In genomic region chr5:38809388-38810359, GRCh38 we compare ENCODE assay signal across 8 cellular contexts. TPM values are rescaled to one million over a fixed set of nuclear protein-coding genes. Genes with fewer than 3 reads are reported as not detected.
DNase-seq lines count a peak whose midpoint lies in the region; ATAC-seq and TF ChIP-seq lines count a peak whose summit lies in the region.

No MANE protein-coding gene starts in this region.

- H3K36me3 ChIP-seq in PC-9 (ENCODE audit: low read depth) = no peaks in the 10 kb centered on the region

- BruUV-seq in PC-9 (replicated peaks; lab: Mats Ljungman, UMichigan) = no TSS peak

- H3K27ac ChIP-seq in AG04450 (ENCODE audit: low read depth, low read length) (peak overlapping the region; percentile 55), PC-9 (no peak overlapping the region)

- no peak overlapping the region for H3K4me3 ChIP-seq in AG04450 (ENCODE audit: low read depth, low read length)
- no peak overlapping the region for H3K4me3 ChIP-seq in PC-9

- H3F3A ChIP-seq in PC-9 (ENCODE audit: insufficient read depth, low read depth) = no peaks in the 10 kb centered on the region

- H3K4me1 ChIP-seq in PC-9 (replicated peaks; ENCODE audit: insufficient read depth) = no peaks in the 10 kb centered on the region; the same call in 1 of the 2 replicates

- no peaks in the 10 kb centered on the region for H3K79me2 ChIP-seq in PC-9 (ENCODE audit: low read depth)

- H3K27me3 ChIP-seq in AG04450 (ENCODE audit: control insufficient read depth, insufficient read depth, low read length) (no peaks in the 10 kb centered on the region), PC-9 (ENCODE audit: insufficient read depth, low read depth) (no peaks in the 10 kb centered on the region)

- no peaks in the 10 kb centered on the region for H3K9me2 ChIP-seq in PC-9 (ENCODE audit: insufficient read depth)

- H3K4me2 ChIP-seq in PC-9 = no peak overlapping the region

- intact Hi-C loops in PC-9 (cut with micrococcal nuclease; ENCODE audit: unreplicated experiment) = loop anchor here (1.0 to 5.0 kb wide), 10 partner anchors 77 to 600 kb away; no protein-coding TSS in a partner anchor
- intact Hi-C loops in Right ventricle myocardium inferior (cut with DNase I) = loop anchor here (1.0 to 10.0 kb wide), 5 partner anchors 143 to 389 kb away; partner anchors contain the start of gene LIFR

- CTCF ChIA-PET in AG04450 (lab: Charles Lee) (interaction anchor here (0.6 to 11.0 kb wide), 86 partner anchors 9 to 601 kb away, joined by 3 to 364 read pairs (median 5); partner anchors contain the start of gene LIFR), PC-9 (lab: Charles Lee) (interaction anchor here (0.5 to 5.7 kb wide), 37 partner anchors 9 to 1036 kb away, joined by 3 to 183 read pairs (median 4); no protein-coding TSS in a partner anchor)

- POLR2A ChIA-PET in AG04450 (lab: Yijun Ruan, JAX) = interaction anchor here (0.6 to 4.6 kb wide), 8 partner anchors 27 to 1185 kb away, joined by 3 to 58 read pairs (median 6); no protein-coding TSS in a partner anchor
- POLR2A ChIA-PET in PC-9 (lab: Charles Lee; ENCODE audit: unreplicated experiment) = interaction anchor here (0.6 to 0.7 kb wide), 3 partner anchors 63 to 108 kb away, joined by 3 to 5 read pairs (median 4); no protein-coding TSS in a partner anchor

- peak; percentile 92 for DNase-seq in AG04450 (ENCODE audit: low read depth, low spot score)
- DNase-seq in LoVo (ENCODE audit: low spot score) = peak; percentile 73
- peak in 1 of 2 experiments; percentile 88 for DNase-seq in PC-9
- DNase-seq in activated naive CD4-positive, alpha-beta T cell treated with anti-CD3 and anti-CD28 coated beads, Interleukin-2, amount 50 U/mL, for 16 hours = peak; percentile 29
- DNase-seq in Right ventricle myocardium inferior (ENCODE audit: missing footprints) = peak; percentile 89
- DNase-seq in pons (ENCODE audit: low spot score) = peak; percentile 87

- no peaks in the 10 kb centered on the region for H4K20me1 ChIP-seq in PC-9 (ENCODE audit: insufficient read depth)

- H2AFZ ChIP-seq in PC-9 = no peak overlapping the region

- ATAC-seq in GM18867 (IDR thresholded peaks at IDR 0.05; ENCODE audit: unreplicated experiment) (peak; percentile 81), Right ventricle myocardium inferior (peak; percentile 93), HG02798 (IDR thresholded peaks at IDR 0.05; ENCODE audit: poor library complexity, unreplicated experiment) (no peak)

- H3K9me3 ChIP-seq in AG04450 (ENCODE audit: control insufficient read depth, insufficient read depth, low read length) (peaks cover 3% of the 10 kb centered on the region; the same call in 1 of the 2 replicates), PC-9 (ENCODE audit: insufficient read depth, low read depth) (peaks cover 2% of the 10 kb centered on the region; the same call in 1 of the 2 replicates)

- TF ChIP-seq CTCF in AG04450 (IDR thresholded peaks at IDR 0.05; ENCODE audit: low read depth, low read length) (peak; percentile 90), PC-9 (conservative IDR thresholded peaks at IDR 0.05) (peak; percentile 95)

RNA-seq across cellular contexts. Expression of gene OSMR, which starts 36.1 kb away (rescaled TPM):
- polyA plus RNA-seq in AG04450 (2011; rRNA removed) = 100 and 102 TPM in 2 replicates
- 85.9 and 108 TPM in 2 replicates for polyA minus RNA-seq in AG04450 (2011; rRNA and poly(A)+ RNA removed)
- total RNA-seq in PC-9 (2021) (45.3 and 65.4 TPM in 2 replicates), Right ventricle myocardium inferior (14.1 TPM)
